ENCODE assay signal across 8 cellular contexts in the genomic region with DNA sequence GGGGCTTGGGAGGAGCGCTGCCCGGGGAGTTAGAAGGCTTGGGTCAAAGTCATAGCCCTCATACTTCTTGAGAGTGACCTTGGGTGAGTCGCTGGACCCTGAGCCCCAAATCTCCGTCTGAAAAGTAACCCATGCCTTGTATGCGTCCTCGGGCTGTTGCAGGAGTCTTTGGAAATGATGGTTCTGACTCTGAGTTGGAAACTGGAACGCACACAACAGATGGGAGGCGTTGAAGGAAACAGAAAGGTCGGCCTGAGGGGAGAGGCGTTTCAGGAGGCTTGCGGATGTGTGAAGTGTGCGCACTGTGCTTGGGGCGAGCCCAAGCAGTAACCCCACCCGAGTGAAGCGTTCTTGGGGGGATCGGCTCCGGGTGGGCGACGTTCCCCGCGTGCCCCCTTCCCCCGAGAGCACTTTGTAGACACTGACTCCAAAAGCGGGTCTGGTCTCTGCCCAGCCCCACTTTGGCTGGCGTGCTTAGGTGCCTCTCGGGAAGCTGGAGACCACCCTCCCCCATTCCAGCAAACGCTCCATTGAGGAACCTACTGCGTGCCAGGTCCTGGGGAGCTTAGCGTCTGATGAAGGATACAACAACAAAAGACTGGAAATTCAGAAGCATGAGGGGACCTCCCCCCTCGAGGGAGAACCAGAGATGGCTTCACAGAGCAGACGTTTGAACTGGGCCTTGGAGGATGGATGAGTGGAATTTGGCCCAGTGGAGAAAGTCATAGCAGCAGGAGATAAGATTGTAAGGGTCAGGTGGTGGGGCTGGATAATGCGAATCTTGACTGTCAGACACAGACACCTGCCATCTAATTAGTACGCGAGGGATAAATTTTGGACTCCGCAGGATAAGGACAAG. TPM values are rescaled to one million over a fixed set of nuclear protein-coding genes. Genes with fewer than 3 reads are reported as not detected.
DNase-seq lines count a peak whose midpoint lies in the region; ATAC-seq and TF ChIP-seq lines count a peak whose summit lies in the region.

No MANE protein-coding gene starts in this region.

- no peak for TF ChIP-seq CTCF in activated B cell treated with CpG ODN at 0.5 μM for 24 hours (IDR thresholded peaks at IDR 0.05)

- peak overlapping the region; percentile 25 for H2BK12ac ChIP-seq in trophoblast cell (ENCODE audit: low read length)

- H3K4me3 ChIP-seq in trophoblast cell (ENCODE audit: low read depth, low read length) = peak overlapping the region; percentile 92

- H2AFZ ChIP-seq in trophoblast cell (ENCODE audit: insufficient read depth, low read length, poor library complexity) = peak overlapping the region; percentile 63

- peak overlapping the region; percentile 74 for H4K8ac ChIP-seq in trophoblast cell (ENCODE audit: low read depth, low read length)

- H3K79me1 ChIP-seq in trophoblast cell (ENCODE audit: low read length) = peaks cover 8% of the 10 kb centered on the region

- peak overlapping the region; percentile 92 for H3K4me2 ChIP-seq in trophoblast cell (ENCODE audit: low read length)

- H3K36me3 ChIP-seq in trophoblast cell (ENCODE audit: control insufficient read depth in 1 of 2, insufficient read depth in 2 of 2, low read length in 2 of 2) = peaks cover 0 to 2% of the 10 kb centered on the region in 2 experiments

- peak overlapping the region; percentile 92 for H3K27ac Mint-ChIP-seq in activated B cell treated with CpG ODN at 0.5 μM for 24 hours

- H2BK5ac ChIP-seq in trophoblast cell (ENCODE audit: low read depth, low read length, poor library complexity) = no peak overlapping the region

- H3K4me1 ChIP-seq in trophoblast cell (ENCODE audit: control insufficient read depth in 1 of 2, insufficient read depth in 2 of 2, low read length in 2 of 2) = peaks cover 12 to 17% of the 10 kb centered on the region in 2 experiments

- H3K36me3 Mint-ChIP-seq in activated T-cell treated with anti-CD3 and anti-CD28 coated beads, Interleukin-2, amount 50 U/mL, for 4 hours (ENCODE audit: insufficient read depth) = no peaks in the 10 kb centered on the region
- peaks cover 5% of the 10 kb centered on the region for H3K36me3 Mint-ChIP-seq in activated B cell treated with CpG ODN at 0.5 μM for 24 hours (ENCODE audit: low read depth)

- in situ Hi-C loops in ACHN (cut with HindIII; ENCODE audit: low pct_ligation_motif_present, low pct_unique_long_range_greater_than_20kb, low sequenced_read_pairs) = no loop called here

- no peaks in the 10 kb centered on the region for H3K9me3 ChIP-seq in trophoblast cell (ENCODE audit: insufficient read depth, low read depth, low read length)

- intact Hi-C loops in activated B cell treated with CpG ODN at 0.5 μM for 24 hours (cut with micrococcal nuclease) = loop anchor here (1.0 to 10.0 kb wide), 11 partner anchors 49 to 1503 kb away; a partner anchor contains a TSS

- ATAC-seq in activated T-cell treated with anti-CD3 and anti-CD28 coated beads, Interleukin-2, amount 50 U/mL, for 4 hours = no peak
- ATAC-seq in activated B cell treated with CpG ODN at 0.5 μM for 24 hours (ENCODE audit: low read depth) = no peak

- WGBS in trophoblast cell (ENCODE audit: extremely low coverage, insufficient coverage, insufficient read length) = no CpG with 5 or more reads among the region's 34 CpGs

- peak overlapping the region; percentile 2 for H3K14ac ChIP-seq in trophoblast cell (ENCODE audit: low read length)

- H3K18ac ChIP-seq in trophoblast cell (ENCODE audit: low read length) = no peak overlapping the region

- H4K12ac ChIP-seq in trophoblast cell (ENCODE audit: low read depth, low read length) = peak overlapping the region; percentile 31

- peak overlapping the region; percentile 3 for H3K9ac ChIP-seq in trophoblast cell (ENCODE audit: low read length)

- peak overlapping the region; percentile 13 for H2AK5ac ChIP-seq in trophoblast cell (ENCODE audit: low read length)

- H3K4me3 Mint-ChIP-seq in activated T-cell treated with anti-CD3 and anti-CD28 coated beads, Interleukin-2, amount 50 U/mL, for 4 hours = peak overlapping the region; percentile 86
- peak overlapping the region; percentile 85 for H3K4me3 Mint-ChIP-seq in activated B cell treated with CpG ODN at 0.5 μM for 24 hours

- H2BK120ac ChIP-seq in trophoblast cell (ENCODE audit: insufficient read depth, low read length, poor library complexity) = no peak overlapping the region

- DNase-seq in activated T-cell treated with anti-CD3 and anti-CD28 coated beads, Interleukin-2, amount 50 U/mL, for 4 hours = no peak
- no peak for DNase-seq in activated T-cell treated with anti-CD3 and anti-CD28 coated beads, Interleukin-2, amount 50 U/mL, for 1 hour
- DNase-seq in activated B cell treated with CpG ODN at 0.5 μM for 24 hours (no peak), glomerular visceral epithelial cell (ENCODE audit: extremely low spot score) (peak; percentile 29), trophoblast cell (peak in 1 of 2 donors; percentile 35), germinal center (ENCODE audit: low spot score) (no peak), OCI-M1 (lab: John Stamatoyannopoulos, UW) (no peak), ACHN (no peak)

- H3K27ac ChIP-seq in trophoblast cell (ENCODE audit: low read depth, low read length) = peak overlapping the region; percentile 3

- H4K91ac ChIP-seq in trophoblast cell (ENCODE audit: low read depth, low read length) = peak overlapping the region; percentile 31

- POLR2A ChIA-PET in activated B cell treated with CpG ODN at 0.5 μM for 24 hours (lab: Charles Lee) = interaction anchor here (0.5 to 1.2 kb wide), 4 partner anchors 9 to 359 kb away, joined by 3 to 4 read pairs (median 3); no protein-coding TSS in a partner anchor

- peaks cover 4% of the 10 kb centered on the region for H3K79me2 ChIP-seq in trophoblast cell (ENCODE audit: control insufficient read depth, insufficient read depth, low read length, poor library complexity)

- no peaks in the 10 kb centered on the region for H3K27me3 Mint-ChIP-seq in activated T-cell treated with anti-CD3 and anti-CD28 coated beads, Interleukin-2, amount 50 U/mL, for 4 hours (ENCODE audit: low read depth)
- H3K27me3 Mint-ChIP-seq in activated B cell treated with CpG ODN at 0.5 μM for 24 hours = no peaks in the 10 kb centered on the region

- H3K23ac ChIP-seq in trophoblast cell (ENCODE audit: low read length) = no peak overlapping the region

- no peak overlapping the region for H3K4ac ChIP-seq in trophoblast cell (ENCODE audit: low read depth, low read length)

- H3K9me3 Mint-ChIP-seq in activated T-cell treated with anti-CD3 and anti-CD28 coated beads, Interleukin-2, amount 50 U/mL, for 4 hours = no peaks in the 10 kb centered on the region
- H3K9me3 Mint-ChIP-seq in activated B cell treated with CpG ODN at 0.5 μM for 24 hours = no peaks in the 10 kb centered on the region

- peaks cover 14% of the 10 kb centered on the region for H3K4me1 Mint-ChIP-seq in activated T-cell treated with anti-CD3 and anti-CD28 coated beads, Interleukin-2, amount 50 U/mL, for 4 hours (ENCODE audit: low read depth)
- H3K4me1 Mint-ChIP-seq in activated B cell treated with CpG ODN at 0.5 μM for 24 hours = peaks cover 24% of the 10 kb centered on the region

- CTCF ChIA-PET in activated B cell treated with CpG ODN at 0.5 μM for 24 hours (lab: Charles Lee) = interaction anchor here (0.6 kb wide), 1 partner anchor 9 kb away, joined by 3 read pairs; no protein-coding TSS in a partner anchor

- no peaks in the 10 kb centered on the region for H3K27me3 ChIP-seq in trophoblast cell (ENCODE audit: insufficient read depth, low read length)

RNA-seq across cellular contexts. Expression of a gene that starts 0.9 kb away (rescaled TPM):
- 10 to 100 TPM; 36.7 to 38.1 (median 37.7) TPM for total RNA-seq in activated T-cell treated with anti-CD3 and anti-CD28 coated beads, Interleukin-2, amount 50 U/mL, for 4 hours
- total RNA-seq in activated B cell treated with CpG ODN at 0.5 μM for 24 hours = 30.5 and 33.9 TPM in 2 replicates
- polyA plus RNA-seq in trophoblast cell (2013) = 12.2 and 12.4 TPM in 2 replicates
